In genomic region chr9:123174887-123175518, GRCh38 we compare ENCODE assay signal across 9 cellular contexts.
DNase-seq lines count a peak whose midpoint lies in the region; ATAC-seq and TF ChIP-seq lines count a peak whose summit lies in the region.
"Had no signal": no experiment of that assay in that cellular context is flagged by ENCODE, and none has a peak within 500 bp of the region (broad histone marks: within the 10 kb centered on the region; RNA-seq: fewer than 3 reads in every experiment).

No MANE protein-coding gene starts in this region.

- ATAC-seq in GM18907 (IDR thresholded peaks at IDR 0.05; ENCODE audit: unreplicated experiment) (peak; percentile 87), HG02623 (IDR thresholded peaks at IDR 0.05; ENCODE audit: unreplicated experiment) (peak; percentile 88)
- no peak for ATAC-seq in activated CD8-positive, alpha-beta T cell treated with anti-CD3 and anti-CD28 coated beads for 36 hours

- no peak for DNase-seq in kidney glomerular epithelial cell (lab: John Stamatoyannopoulos, UW)
- no peak for DNase-seq in activated CD4-positive, alpha-beta T cell treated with anti-CD3 and anti-CD28 coated beads, Interleukin-2, amount 50 U/mL, for 1 hour
- no peak for DNase-seq in activated CD8-positive, alpha-beta T cell treated with anti-CD3 and anti-CD28 coated beads for 36 hours
- no peak for DNase-seq in activated CD4-positive, alpha-beta T cell treated with anti-CD3 and anti-CD28 coated beads, Interleukin-2, amount 50 U/mL, for 4 hours
- DNase-seq: head of caudate nucleus had no signal

- H3K9me3 ChIP-seq in HUES48 (ENCODE audit: control insufficient read depth, insufficient read depth, low read length) = no peaks in the 10 kb centered on the region
- H3K9me3 ChIP-seq in iPS-15b (ENCODE audit: control insufficient read depth, insufficient read depth, low read length) = no peaks in the 10 kb centered on the region

- no peak overlapping the region for H3K4me3 Mint-ChIP-seq in activated CD8-positive, alpha-beta T cell treated with anti-CD3 and anti-CD28 coated beads for 36 hours

- H3K27me3 ChIP-seq in HUES48 (ENCODE audit: control insufficient read depth, insufficient read depth, low read length) = no peaks in the 10 kb centered on the region
- H3K27me3 ChIP-seq in iPS-15b (ENCODE audit: control insufficient read depth, insufficient read depth, low read length) = no peaks in the 10 kb centered on the region

- no peak overlapping the region for H3K27ac Mint-ChIP-seq in activated CD8-positive, alpha-beta T cell treated with anti-CD3 and anti-CD28 coated beads for 36 hours

- H3K36me3 Mint-ChIP-seq in activated CD8-positive, alpha-beta T cell treated with anti-CD3 and anti-CD28 coated beads for 36 hours (ENCODE audit: low read depth) = peaks cover 15% of the 10 kb centered on the region

- H3K4me3 ChIP-seq in HUES48 (ENCODE audit: low read depth, low read length) (peak overlapping the region; percentile 44), iPS-15b (ENCODE audit: low read depth, low read length) (peak overlapping the region; percentile 16)

- POLR2A ChIA-PET in activated CD8-positive, alpha-beta T cell treated with anti-CD3 and anti-CD28 coated beads for 36 hours (lab: Charles Lee) = interaction anchor here (0.6 kb wide), 1 partner anchor 48 kb away, joined by 3 read pairs; no protein-coding TSS in a partner anchor

- no peaks in the 10 kb centered on the region for H3K27me3 Mint-ChIP-seq in activated CD8-positive, alpha-beta T cell treated with anti-CD3 and anti-CD28 coated beads for 36 hours

- intact Hi-C loops in activated CD8-positive, alpha-beta T cell treated with anti-CD3 and anti-CD28 coated beads for 36 hours (cut with micrococcal nuclease) = no loop called here

- H3K36me3 ChIP-seq in HUES48 (ENCODE audit: control insufficient read depth, insufficient read depth, low read length) = peaks cover 8% of the 10 kb centered on the region; the same call in 1 of the 2 replicates
- H3K36me3 ChIP-seq in iPS-15b (ENCODE audit: control insufficient read depth, insufficient read depth, low read length) = no peaks in the 10 kb centered on the region

- peak overlapping the region; percentile 21 for H3K9ac ChIP-seq in HUES48 (ENCODE audit: low read depth, low read length)
- H3K9ac ChIP-seq in iPS-15b (ENCODE audit: low read depth, low read length) = no peak overlapping the region

- H3K4me1 Mint-ChIP-seq in activated CD8-positive, alpha-beta T cell treated with anti-CD3 and anti-CD28 coated beads for 36 hours (ENCODE audit: low read depth) = peaks cover 8% of the 10 kb centered on the region

- peak overlapping the region; percentile 94 for H3K27ac ChIP-seq in HUES48 (ENCODE audit: low read depth, low read length)

- H3K9me3 Mint-ChIP-seq in activated CD8-positive, alpha-beta T cell treated with anti-CD3 and anti-CD28 coated beads for 36 hours = no peaks in the 10 kb centered on the region

- peaks cover 72% of the 10 kb centered on the region for H3K4me1 ChIP-seq in HUES48 (ENCODE audit: control insufficient read depth, insufficient read depth, low read length)
- H3K4me1 ChIP-seq in iPS-15b (ENCODE audit: control insufficient read depth, insufficient read depth, low read length) = peaks cover 46% of the 10 kb centered on the region

- CTCF ChIA-PET in activated CD8-positive, alpha-beta T cell treated with anti-CD3 and anti-CD28 coated beads for 36 hours (lab: Charles Lee) = no interaction called here

- TF ChIP-seq CTCF in activated CD8-positive, alpha-beta T cell treated with anti-CD3 and anti-CD28 coated beads for 36 hours (IDR thresholded peaks at IDR 0.05) = no peak
